8 cellular contexts compared by ENCODE assay signal in genomic region chr6:84685983-84686584, GRCh38.
DNase-seq lines count a peak whose midpoint lies in the region; ATAC-seq and TF ChIP-seq lines count a peak whose summit lies in the region.

No MANE protein-coding gene starts in this region.

- H3K27me3 Mint-ChIP-seq in endodermal cell (ENCODE audit: insufficient read depth): peaks cover 2% of the 10 kb centered on the region

- no peak for TF ChIP-seq POLR2A in spleen (IDR thresholded peaks at IDR 0.05)

- H3K27me3 ChIP-seq in endodermal cell (ENCODE audit: control insufficient read depth, insufficient read depth, low read length, poor library complexity, severe bottlenecking) (no peaks in the 10 kb centered on the region), spleen (replicated peaks in 1 of 7) (no peaks in the 10 kb centered on the region)

- H3K9me3 Mint-ChIP-seq in endodermal cell: no peaks in the 10 kb centered on the region

- H3K36me3 ChIP-seq in endodermal cell (ENCODE audit: control insufficient read depth, insufficient read depth, low read length) (no peaks in the 10 kb centered on the region), spleen (no peaks in the 10 kb centered on the region)

- H3K36me3 Mint-ChIP-seq in endodermal cell (ENCODE audit: low read depth): no peaks in the 10 kb centered on the region

- no peak overlapping the region for H3K4me3 Mint-ChIP-seq in endodermal cell

- ATAC-seq in GM18519 (IDR thresholded peaks at IDR 0.05; ENCODE audit: low FRiP score, unreplicated experiment): peak; percentile 69

- DNase-seq in ACHN (peak; percentile 39), NCI-H146 treated with DMSO at 0.1 percent for 48 hours (lab: John Stamatoyannopoulos, UW; ENCODE audit: unreplicated experiment) (peak; percentile 1), endodermal cell (peak; percentile 63), GM19240 (ENCODE audit: insufficient read length, low spot score) (no peak), NCI-H2081 treated with DMSO at 0.1 percent for 48 hours (lab: John Stamatoyannopoulos, UW) (no peak), spleen (no peak)
- no peak for DNase-seq in activated CD8-positive, alpha-beta memory T cell treated with anti-CD3 and anti-CD28 coated beads, Interleukin-2, amount 50 U/mL, for 4 hours

- no peak overlapping the region for H3K27ac Mint-ChIP-seq in endodermal cell

- TF ChIP-seq CTCF in endodermal cell (conservative IDR thresholded peaks at IDR 0.05): peak; percentile 87
- peak in 4 of 11 experiments; percentile 20 to 35 (median 26) for TF ChIP-seq CTCF in spleen (IDR thresholded peaks at IDR 0.05 in 8 of 11, conservative IDR thresholded peaks at IDR 0.05 in 3 of 11)

- H3K4me3 ChIP-seq in endodermal cell (ENCODE audit: low read length) (no peak overlapping the region), spleen (no peak overlapping the region)

- 72% methylated on average over 2 of the region's 3 CpGs; no CpG with 5 or more reads in 1 of the 2 experiments for WGBS in endodermal cell (ENCODE audit: insufficient coverage in 1 of 2, insufficient read length in 1 of 2), 2 experiments
- 61 to 76% (median 65%) methylated on average over 3 of the region's 3 CpGs for WGBS in spleen, 5 donors

- H3K9me3 ChIP-seq in endodermal cell (ENCODE audit: control insufficient read depth, low read length) (peaks cover 5% of the 10 kb centered on the region), spleen (peaks cover 0 to 7% (median 0%) of the 10 kb centered on the region in 8 donors)

- peaks cover 10% of the 10 kb centered on the region for H3K4me1 Mint-ChIP-seq in endodermal cell

- no peak overlapping the region for H3K9ac ChIP-seq in endodermal cell (ENCODE audit: extremely low read depth, low read length, poor library complexity, severe bottlenecking)

- intact Hi-C loops in spleen (cut with DNase I; ENCODE audit: low total_unique reads): no loop called here

- H3K4me1 ChIP-seq in endodermal cell (ENCODE audit: control insufficient read depth, insufficient read depth, low read length): no peaks in the 10 kb centered on the region
- H3K4me1 ChIP-seq in spleen: no peaks in the 10 kb centered on the region

- H3K27ac ChIP-seq in endodermal cell (ENCODE audit: low read depth, low read length) (no peak overlapping the region), spleen (no peak overlapping the region)

- in situ Hi-C loops in ACHN (cut with HindIII; ENCODE audit: low pct_ligation_motif_present, low pct_unique_long_range_greater_than_20kb, low sequenced_read_pairs): no loop called here

Comparison
In these comparisons a context has a peak if more than half of its experiments do, and no peak if none do; other contexts are left out.
1. DNase-seq: peak in ACHN (single experiment), NCI-H146 treated with DMSO at 0.1 percent for 48 hours (single experiment) and endodermal cell (single experiment); none in GM19240 (single experiment), NCI-H2081 treated with DMSO at 0.1 percent for 48 hours (single experiment), activated CD8-positive, alpha-beta memory T cell treated with anti-CD3 and anti-CD28 coated beads, Interleukin-2, amount 50 U/mL, for 4 hours (single experiment) and spleen (single experiment).